8 cellular contexts compared by ENCODE assay signal in genomic region chr2:230864605-230865323, GRCh38. TPM values are rescaled to one million over a fixed set of nuclear protein-coding genes. Genes with fewer than 3 reads are reported as not detected.
DNase-seq lines count a peak whose midpoint lies in the region; ATAC-seq and TF ChIP-seq lines count a peak whose summit lies in the region.

Gene ITM2C, plus strand, starts transcription at chr2:230864942. Its CDS starts 84 bp downstream, at chr2:230865026.

- H3K9me2 ChIP-seq in PC-9 (ENCODE audit: insufficient read depth), result no peaks in the 10 kb centered on the region
- H3K9me2 ChIP-seq in neural cell (ENCODE audit: insufficient read depth, low read length), result no peaks in the 10 kb centered on the region

- POLR2A ChIA-PET in PC-9 (lab: Charles Lee; ENCODE audit: unreplicated experiment), result interaction anchor here (0.6 to 0.7 kb wide), 2 partner anchors 209 to 880 kb away, joined by 3 to 29 read pairs; no protein-coding TSS in a partner anchor

- H3K79me2 ChIP-seq in PC-9 (ENCODE audit: low read depth) (no peaks in the 10 kb centered on the region), neural cell (replicated peaks; ENCODE audit: insufficient read depth, low read length) (peaks cover 42% of the 10 kb centered on the region)

- H3K9ac ChIP-seq in neural cell (ENCODE audit: low read length), result peak within 1 kb of the TSS; percentile 94

- H3K27me3 ChIP-seq in CD4-positive, CD25-positive, alpha-beta regulatory T cell (ENCODE audit: control insufficient read depth, insufficient read depth, low read length), result no peaks in the 10 kb centered on the region
- H3K27me3 ChIP-seq in PC-9 (ENCODE audit: insufficient read depth, low read depth), result peaks cover 13% of the 10 kb centered on the region; the same call in 1 of the 2 replicates
- H3K27me3 ChIP-seq in neural cell (ENCODE audit: insufficient read depth, low read depth, low read length), result no peaks in the 10 kb centered on the region

- peaks cover 5% of the 10 kb centered on the region; the same call in 1 of the 2 replicates for H3F3A ChIP-seq in PC-9 (ENCODE audit: insufficient read depth, low read depth)
- H3F3A ChIP-seq in neural cell (ENCODE audit: insufficient read depth, low read length, poor library complexity, severe bottlenecking), result no peaks in the 10 kb centered on the region

- H3K4me1 ChIP-seq in CD4-positive, CD25-positive, alpha-beta regulatory T cell (ENCODE audit: control insufficient read depth, insufficient read depth, low read length, poor library complexity, severe bottlenecking), result peaks cover 46% of the 10 kb centered on the region
- H3K4me1 ChIP-seq in PC-9 (replicated peaks; ENCODE audit: insufficient read depth), result no peaks in the 10 kb centered on the region; the same call in 1 of the 2 replicates

- no peaks in the 10 kb centered on the region for H3K36me3 ChIP-seq in CD4-positive, CD25-positive, alpha-beta regulatory T cell (ENCODE audit: control insufficient read depth, insufficient read depth, low read length)
- H3K36me3 ChIP-seq in PC-9 (ENCODE audit: low read depth) (no peaks in the 10 kb centered on the region), neural cell (ENCODE audit: insufficient read depth, low read length) (no peaks in the 10 kb centered on the region)

- peak within 1 kb of the TSS; percentile 87 to 94 (median 92) for H3K4me3 Mint-ChIP-seq in CD4-positive, CD25-positive, alpha-beta regulatory T cell
- H3K4me3 Mint-ChIP-seq in activated T-helper 2 cell treated with anti-CD3 and anti-CD28 coated beads, Interferon-gamma antibody, Interleukin-2, Interleukin-4, amounts not matched to agents 10 μg/mL and 5 μg/mL and 100 μg/mL, durations not matched to agents 14 hours and 24 hours and 36 hours (ENCODE audit: low read depth), result peak within 1 kb of the TSS; percentile 86

- H3K9me3 Mint-ChIP-seq in CD4-positive, CD25-positive, alpha-beta regulatory T cell, result peaks cover 0 to 2% (median 0%) of the 10 kb centered on the region in 7 donors
- H3K9me3 Mint-ChIP-seq in activated T-helper 2 cell treated with anti-CD3 and anti-CD28 coated beads, Interferon-gamma antibody, Interleukin-2, Interleukin-4, amounts not matched to agents 10 μg/mL and 5 μg/mL and 100 μg/mL, durations not matched to agents 14 hours and 24 hours and 36 hours, result no peaks in the 10 kb centered on the region

- peak within 1 kb of the TSS; percentile 93 for H3K4me2 ChIP-seq in PC-9
- H3K4me2 ChIP-seq in neural cell (ENCODE audit: low read length), result peak within 1 kb of the TSS; percentile 62

- H2AFZ ChIP-seq in PC-9 (peak within 1 kb of the TSS; percentile 95), neural cell (ENCODE audit: low read depth, low read length) (peak within 1 kb of the TSS; percentile 60)

- ATAC-seq in CD4-positive, CD25-positive, alpha-beta regulatory T cell (ENCODE audit: low read depth in 2 of 2), result peak; percentile 73 to 77
- ATAC-seq in GM19324 (IDR thresholded peaks at IDR 0.05; ENCODE audit: low FRiP score, unreplicated experiment), result peak; percentile 77
- ATAC-seq in HG03460 (IDR thresholded peaks at IDR 0.05; ENCODE audit: unreplicated experiment), result peak; percentile 59

- H3K36me3 Mint-ChIP-seq in CD4-positive, CD25-positive, alpha-beta regulatory T cell, result no peaks in the 10 kb centered on the region
- H3K36me3 Mint-ChIP-seq in activated T-helper 2 cell treated with anti-CD3 and anti-CD28 coated beads, Interferon-gamma antibody, Interleukin-2, Interleukin-4, amounts not matched to agents 10 μg/mL and 5 μg/mL and 100 μg/mL, durations not matched to agents 14 hours and 24 hours and 36 hours (ENCODE audit: low read depth), result no peaks in the 10 kb centered on the region

- H3K27ac ChIP-seq in CD4-positive, CD25-positive, alpha-beta regulatory T cell (ENCODE audit: insufficient read depth, low read length, poor library complexity, severe bottlenecking), result peak within 1 kb of the TSS; percentile 57
- no peak within 1 kb of the TSS for H3K27ac ChIP-seq in PC-9
- peak within 1 kb of the TSS; percentile 83 for H3K27ac ChIP-seq in neural cell (ENCODE audit: low read length)

- TF ChIP-seq RAD21 in neural cell (conservative IDR thresholded peaks at IDR 0.05), result peak; percentile 61

- TF ChIP-seq CTCF in PC-9 (conservative IDR thresholded peaks at IDR 0.05) (no peak), fibroblast of pulmonary artery (IDR thresholded peaks at IDR 0.05; ENCODE audit: low read length, missing control alignments) (peak; percentile 17), neural cell (IDR thresholded peaks at IDR 0.05; ENCODE audit: poor library complexity, severe bottlenecking) (peak; percentile 71), subcutaneous adipose tissue (IDR thresholded peaks at IDR 0.05; ENCODE audit: low read depth) (no peak)

- H3K9me3 ChIP-seq in CD4-positive, CD25-positive, alpha-beta regulatory T cell (ENCODE audit: control insufficient read depth in 2 of 2, low read length in 2 of 2), result no peaks in the 10 kb centered on the region
- no peaks in the 10 kb centered on the region for H3K9me3 ChIP-seq in PC-9 (ENCODE audit: insufficient read depth, low read depth)
- no peaks in the 10 kb centered on the region for H3K9me3 ChIP-seq in neural cell (ENCODE audit: low read length)

- BruUV-seq in PC-9 (replicated peaks; lab: Mats Ljungman, UMichigan), result TSS peak; percentile 14

- peak; percentile 94 for TF ChIP-seq EP300 in neural cell (conservative IDR thresholded peaks at IDR 0.05; ENCODE audit: poor library complexity, severe bottlenecking)

- H3K4me3 ChIP-seq in CD4-positive, CD25-positive, alpha-beta regulatory T cell (ENCODE audit: low read depth, low read length), result peak within 1 kb of the TSS; percentile 70
- H3K4me3 ChIP-seq in PC-9, result peak within 1 kb of the TSS; percentile 84
- peak within 1 kb of the TSS; percentile 78 for H3K4me3 ChIP-seq in fibroblast of pulmonary artery (replicated peaks; ENCODE audit: low read depth, low read length)
- peak within 1 kb of the TSS; percentile 98 for H3K4me3 ChIP-seq in neural cell (ENCODE audit: low read length)

- peak within 1 kb of the TSS; percentile 47 to 96 (median 93) for H3K27ac Mint-ChIP-seq in CD4-positive, CD25-positive, alpha-beta regulatory T cell
- no peak within 1 kb of the TSS for H3K27ac Mint-ChIP-seq in activated T-helper 2 cell treated with anti-CD3 and anti-CD28 coated beads, Interferon-gamma antibody, Interleukin-2, Interleukin-4, amounts not matched to agents 10 μg/mL and 5 μg/mL and 100 μg/mL, durations not matched to agents 14 hours and 24 hours and 36 hours

- H3K4me1 Mint-ChIP-seq in CD4-positive, CD25-positive, alpha-beta regulatory T cell, result peaks cover 5 to 62% (median 26%) of the 10 kb centered on the region in 4 donors
- peaks cover 22% of the 10 kb centered on the region for H3K4me1 Mint-ChIP-seq in activated T-helper 2 cell treated with anti-CD3 and anti-CD28 coated beads, Interferon-gamma antibody, Interleukin-2, Interleukin-4, amounts not matched to agents 10 μg/mL and 5 μg/mL and 100 μg/mL, durations not matched to agents 14 hours and 24 hours and 36 hours (ENCODE audit: low read depth)

- H4K20me1 ChIP-seq in PC-9 (ENCODE audit: insufficient read depth) (no peaks in the 10 kb centered on the region), neural cell (ENCODE audit: insufficient read depth) (no peaks in the 10 kb centered on the region)

- intact Hi-C loops in PC-9 (cut with micrococcal nuclease; ENCODE audit: unreplicated experiment), result no loop called here
- intact Hi-C loops in activated T-helper 2 cell treated with anti-CD3 and anti-CD28 coated beads, Interferon-gamma antibody, Interleukin-2, Interleukin-4, amounts not matched to agents 10 μg/mL and 5 μg/mL and 100 μg/mL, durations not matched to agents 14 hours and 24 hours and 36 hours (cut with micrococcal nuclease), result loop anchor here (2.0 to 5.0 kb wide), 2 partner anchors 16 to 42 kb away; no protein-coding TSS in a partner anchor

- CTCF ChIA-PET in PC-9 (lab: Charles Lee), result interaction anchor here (0.7 kb wide), 1 partner anchor 247 kb away, joined by 3 read pairs; no protein-coding TSS in a partner anchor

- H3K27me3 Mint-ChIP-seq in CD4-positive, CD25-positive, alpha-beta regulatory T cell, result peaks cover 31% of the 10 kb centered on the region
- H3K27me3 Mint-ChIP-seq in activated T-helper 2 cell treated with anti-CD3 and anti-CD28 coated beads, Interferon-gamma antibody, Interleukin-2, Interleukin-4, amounts not matched to agents 10 μg/mL and 5 μg/mL and 100 μg/mL, durations not matched to agents 14 hours and 24 hours and 36 hours (ENCODE audit: low read depth), result peaks cover 47% of the 10 kb centered on the region

- peak; percentile 68 to 80 (median 69) for DNase-seq in CD4-positive, CD25-positive, alpha-beta regulatory T cell
- DNase-seq in PC-9, result peak in 1 of 2 experiments; percentile 78
- DNase-seq in activated T-helper 2 cell treated with anti-CD3 and anti-CD28 coated beads, Interferon-gamma antibody, Interleukin-2, Interleukin-4, amounts not matched to agents 10 μg/mL and 5 μg/mL and 100 μg/mL, durations not matched to agents 14 hours and 24 hours and 36 hours (ENCODE audit: low spot score), result peak; percentile 65
- DNase-seq in fibroblast of pulmonary artery (ENCODE audit: low read depth), result peak; percentile 67

RNA-seq across cellular contexts. Expression of gene ITM2C, which starts in this region (rescaled TPM):
- total RNA-seq in CD4-positive, CD25-positive, alpha-beta regulatory T cell, result 29.3 TPM
- polyA plus RNA-seq in CD4-positive, CD25-positive, alpha-beta regulatory T cell, result 10 to 100 TPM; 50.5 to 70.3 (median 55.9) TPM
- total RNA-seq in PC-9 (2021), result 76.0 and 96.4 TPM in 2 replicates
- 13.3 and 15.8 TPM in 2 replicates for total RNA-seq in activated T-helper 2 cell treated with anti-CD3 and anti-CD28 coated beads, Interferon-gamma antibody, Interleukin-2, Interleukin-4, amounts not matched to agents 10 μg/mL and 5 μg/mL and 100 μg/mL, durations not matched to agents 14 hours and 24 hours and 36 hours
- polyA plus RNA-seq in neural cell, result 186 and 223 TPM in 2 replicates
- polyA minus RNA-seq in neural cell, result 120 and 122 TPM in 2 replicates
- total RNA-seq in subcutaneous adipose tissue, result 10 to 100 TPM; 14.0 to 22.2 (median 19.9) TPM

Comparison
In these comparisons a context has a peak if more than half of its experiments do, and no peak if none do; other contexts are left out.
1. CTCF ChIP-seq: peak in fibroblast of pulmonary artery (single experiment) and neural cell (single experiment); none in PC-9 (single experiment) and subcutaneous adipose tissue (single experiment).
2. Peak in every context shown above with its lines, with median percentiles within 50 percentile points of each other: ATAC-seq and H3K4me3 ChIP-seq.